In genomic region chr3:113828605-113829004, GRCh38 we compare ENCODE assay signal across 19 cellular contexts. TPM values are rescaled to one million over a fixed set of nuclear protein-coding genes. Genes with fewer than 3 reads are reported as not detected.
DNase-seq lines count a peak whose midpoint lies in the region; ATAC-seq and TF ChIP-seq lines count a peak whose summit lies in the region.
"Had no signal": no experiment of that assay in that cellular context is flagged by ENCODE, and none has a peak within 500 bp of the region (broad histone marks: within the 10 kb centered on the region; RNA-seq: fewer than 3 reads in every experiment).

No MANE protein-coding gene starts in this region.

- no peak overlapping the region for H3K4me3 Mint-ChIP-seq in activated B cell treated with CpG ODN at 0.5 μM for 24 hours
- H3K4me3 Mint-ChIP-seq: dendritic cell treated with granulocyte-macrophage colony-stimulating factor and Interleukin-4, amounts not matched to agents 40 ng/mL and 50 ng/mL, for 4 days had no signal

- DNase-seq in activated B cell treated with CpG ODN at 0.5 μM for 24 hours = no peak
- DNase-seq in colonic mucosa = no peak
- no peak for DNase-seq in foreskin keratinocyte
- DNase-seq in sciatic nerve (ENCODE audit: low spot score) = no peak
- no peak for DNase-seq in stimulated activated CD4-positive, alpha-beta T cell treated with anti-CD3 and anti-CD28 coated beads, Interleukin-2, amount 100 ng/mL, for 24 hours
- DNase-seq: activated naive CD4-positive, alpha-beta T cell; hippocampal formation; left cardiac atrium; NCI-H146; substantia nigra had no signal

- peaks cover 76% of the 10 kb centered on the region for H3K4me1 Mint-ChIP-seq in activated B cell treated with CpG ODN at 0.5 μM for 24 hours

- H3K27me3 Mint-ChIP-seq in activated B cell treated with CpG ODN at 0.5 μM for 24 hours = no peaks in the 10 kb centered on the region

- CTCF ChIA-PET in activated B cell treated with CpG ODN at 0.5 μM for 24 hours (lab: Charles Lee) = no interaction called here

- H3K9me3 ChIP-seq in colonic mucosa = no peaks in the 10 kb centered on the region
- H3K9me3 ChIP-seq: prostate gland had no signal

- H3K27ac ChIP-seq in colonic mucosa (no peak overlapping the region), foreskin keratinocyte (no peak overlapping the region)
- H3K27ac ChIP-seq: esophagus muscularis mucosa, KMS-11, prostate gland had no signal

- no peak overlapping the region for H3K9ac ChIP-seq in colonic mucosa (ENCODE audit: low read depth in 2 of 2, low read length in 2 of 2)
- H3K9ac ChIP-seq: KMS-11 had no signal

- ATAC-seq in GM18498 (IDR thresholded peaks at IDR 0.05; ENCODE audit: unreplicated experiment) (peak; percentile 51), GM21390 (IDR thresholded peaks at IDR 0.05; ENCODE audit: unreplicated experiment) (peak; percentile 41), HG02981 (IDR thresholded peaks at IDR 0.05; ENCODE audit: unreplicated experiment) (peak; percentile 29), activated B cell treated with CpG ODN at 0.5 μM for 24 hours (ENCODE audit: low read depth) (no peak), foreskin keratinocyte (no peak), sciatic nerve (no peak)
- ATAC-seq: activated CD4-positive, CD25-positive, alpha-beta regulatory T cell treated with anti-CD3 and anti-CD28 coated beads, Interleukin-2, amount 50 U/mL, for 24 hours; left cardiac atrium; Panc1 had no signal

- H3K4me1 ChIP-seq in colonic mucosa (no peaks in the 10 kb centered on the region), foreskin keratinocyte (peaks cover 9% of the 10 kb centered on the region)
- H3K4me1 ChIP-seq: esophagus muscularis mucosa, prostate gland had no signal

- H3K9me3 Mint-ChIP-seq in activated B cell treated with CpG ODN at 0.5 μM for 24 hours = peaks cover 11% of the 10 kb centered on the region

- H3K36me3 ChIP-seq in colonic mucosa = no peaks in the 10 kb centered on the region
- H3K36me3 ChIP-seq: esophagus muscularis mucosa, prostate gland had no signal

- intact Hi-C loops in activated B cell treated with CpG ODN at 0.5 μM for 24 hours (cut with micrococcal nuclease) (loop anchor here (5.0 kb wide), 1 partner anchor 316 kb away; no protein-coding TSS in a partner anchor), colonic mucosa (cut with DNase I) (no loop called here), sciatic nerve (cut with DNase I) (no loop called here)

- H3K36me3 Mint-ChIP-seq in activated B cell treated with CpG ODN at 0.5 μM for 24 hours (ENCODE audit: low read depth) = peaks cover 6% of the 10 kb centered on the region

- peak overlapping the region; percentile 62 for H3K27ac Mint-ChIP-seq in activated B cell treated with CpG ODN at 0.5 μM for 24 hours
- H3K27ac Mint-ChIP-seq: dendritic cell treated with granulocyte-macrophage colony-stimulating factor and Interleukin-4, amounts not matched to agents 40 ng/mL and 50 ng/mL, for 4 days had no signal

- no peak overlapping the region for H3K4me3 ChIP-seq in colonic mucosa
- H3K4me3 ChIP-seq: esophagus muscularis mucosa, prostate gland had no signal

- TF ChIP-seq CTCF in activated B cell treated with CpG ODN at 0.5 μM for 24 hours (IDR thresholded peaks at IDR 0.05) (no peak), colonic mucosa (IDR thresholded peaks at IDR 0.05) (no peak), foreskin keratinocyte (conservative IDR thresholded peaks at IDR 0.05) (no peak)

- no peaks in the 10 kb centered on the region for H3K27me3 ChIP-seq in colonic mucosa
- H3K27me3 ChIP-seq in foreskin keratinocyte = no peaks in the 10 kb centered on the region
- H3K27me3 ChIP-seq: esophagus muscularis mucosa had no signal

- POLR2A ChIA-PET in activated B cell treated with CpG ODN at 0.5 μM for 24 hours (lab: Charles Lee) = interaction anchor here (0.6 kb wide), 1 partner anchor 1536 kb away, joined by 3 read pairs; no protein-coding TSS in a partner anchor

RNA-seq across cellular contexts. Expression of gene GRAMD1C, which starts 10.0 kb away (rescaled TPM):
- total RNA-seq in activated B cell treated with CpG ODN at 0.5 μM for 24 hours (11.4 and 12.2 TPM in 2 replicates), colonic mucosa (10 to 100 TPM in 1 of 2 donors, 1 to 10 TPM in 1; 4.1 to 10.2 TPM), foreskin keratinocyte (2.3 and 2.4 TPM in 2 replicates), sciatic nerve (3.0 TPM)
- polyA plus RNA-seq in foreskin keratinocyte = 1.1 and 1.4 TPM in 2 replicates

Comparison
In these comparisons a context has a peak if more than half of its experiments do, and no peak if none do; other contexts are left out.
1. ATAC-seq: peak in GM18498 (single experiment), GM21390 (single experiment) and HG02981 (single experiment); none in activated B cell treated with CpG ODN at 0.5 μM for 24 hours (single experiment), foreskin keratinocyte (single experiment) and sciatic nerve (single experiment).